In the genomic region with DNA sequence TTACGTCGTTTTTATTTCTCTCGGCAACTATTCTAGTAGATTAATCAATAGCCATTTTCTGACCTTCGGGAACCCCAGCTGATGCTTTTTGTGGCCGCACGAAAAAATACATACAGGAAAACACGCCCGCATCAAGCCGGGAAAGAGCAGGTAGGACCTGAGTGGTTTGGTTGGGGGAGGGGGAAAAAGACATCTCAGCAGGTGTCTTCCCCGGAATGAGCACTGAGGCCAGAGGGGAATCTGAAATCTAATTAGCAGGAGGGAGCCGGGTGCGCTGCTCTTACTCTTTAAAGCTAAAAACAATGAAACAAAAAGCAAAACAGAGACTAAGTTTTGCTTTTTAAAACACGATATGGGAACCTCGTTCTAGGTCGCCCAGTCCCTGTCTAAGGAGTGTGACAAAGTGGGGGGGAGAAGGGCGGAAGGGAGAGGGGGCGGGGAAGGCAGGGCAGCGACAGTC, we compare ENCODE assay signal across 8 cellular contexts.
DNase-seq lines count a peak whose midpoint lies in the region; ATAC-seq and TF ChIP-seq lines count a peak whose summit lies in the region.

No MANE protein-coding gene starts in this region.

- TF ChIP-seq CTCF in LNCaP clone FGC (IDR thresholded peaks at IDR 0.05; ENCODE audit: control insufficient read depth, extremely low read depth, insufficient read depth), result no peak
- TF ChIP-seq CTCF in epithelial cell of esophagus (IDR thresholded peaks at IDR 0.05; ENCODE audit: insufficient read depth, low read depth, low read length, missing control alignments), result no peak

- no peaks in the 10 kb centered on the region for H3K4me1 ChIP-seq in rectal smooth muscle tissue (ENCODE audit: control insufficient read depth, insufficient read depth, low read length)

- H3K9ac ChIP-seq in rectal smooth muscle tissue (ENCODE audit: low read length), result no peak overlapping the region

- no peaks in the 10 kb centered on the region for H3K36me3 ChIP-seq in rectal smooth muscle tissue (ENCODE audit: control insufficient read depth, insufficient read depth, low read length)

- H3K4me3 ChIP-seq in LNCaP clone FGC (ENCODE audit: low read depth, low read length) (peak overlapping the region; percentile 60), epithelial cell of esophagus (ENCODE audit: low read length) (peak overlapping the region; percentile 37), rectal smooth muscle tissue (ENCODE audit: low read length) (peak overlapping the region; percentile 57)

- peak; percentile 41 for ATAC-seq in GM21360 (IDR thresholded peaks at IDR 0.05; ENCODE audit: unreplicated experiment)

- DNase-seq in LNCaP clone FGC (ENCODE audit: low read depth) (no peak), epithelial cell of esophagus (ENCODE audit: low read depth) (no peak), cerebellar cortex (ENCODE audit: low spot score) (no peak), NOMO-1 (lab: John Stamatoyannopoulos, UW; ENCODE audit: unreplicated experiment in 2 of 2) (no peak), T-helper 9 cell (no peak), NCI-H1048 (lab: John Stamatoyannopoulos, UW) (no peak)

- H3K27ac ChIP-seq in rectal smooth muscle tissue (ENCODE audit: low read depth, low read length), result no peak overlapping the region

- H3K27me3 ChIP-seq in rectal smooth muscle tissue (ENCODE audit: control insufficient read depth, insufficient read depth, low read length), result peaks cover 69% of the 10 kb centered on the region
